Comparison of ENCODE assay signal across 21 cellular contexts in genomic region chr11:45217991-45218390, GRCh38.
"Had no signal": no experiment of that assay in that cellular context is flagged by ENCODE, and none has a peak within 500 bp of the region (broad histone marks: within the 10 kb centered on the region; RNA-seq: fewer than 3 reads in every experiment).

No MANE protein-coding gene starts in this region.

- H3K4me1 ChIP-seq: body of pancreas, esophagus squamous epithelium, transverse colon, uterus had no signal

- H3K4me3 ChIP-seq: body of pancreas, dorsolateral prefrontal cortex, esophagus squamous epithelium, sigmoid colon, transverse colon, uterus had no signal

- H3K27ac ChIP-seq: body of pancreas, dorsolateral prefrontal cortex, esophagus squamous epithelium, sigmoid colon, transverse colon, uterus had no signal

- H3K36me3 ChIP-seq: transverse colon, uterus had no signal

- H3K9me3 ChIP-seq: body of pancreas, esophagus squamous epithelium, sigmoid colon, transverse colon, uterus had no signal

- DNase-seq: activated CD4-positive, alpha-beta memory T cell treated with anti-CD3 and anti-CD28 coated beads for 36 hours; activated CD4-positive, alpha-beta T cell treated with anti-CD3 and anti-CD28 coated beads for 4 hours; activated CD4-positive, CD25-positive, alpha-beta regulatory T cell; activated naive CD4-positive, alpha-beta T cell treated with anti-CD3 and anti-CD28 coated beads for 36 hours; activated naive CD8-positive, alpha-beta T cell treated with anti-CD3 and anti-CD28 coated beads, Interleukin-2, amount 10 ng/mL, durations not matched to agents 7 days and 5 days; activated T-cell treated with anti-CD3 and anti-CD28 coated beads, Interleukin-2, amount 50 U/mL, for 48 hours; body of pancreas; central memory CD4-positive, alpha-beta T cell; dorsolateral prefrontal cortex; effector memory CD8-positive, alpha-beta T cell; esophagus squamous epithelium; kidney; midbrain; retina; stimulated activated CD4-positive, alpha-beta T cell treated with anti-CD3 and anti-CD28 coated beads, Interleukin-2, amount 100 ng/mL, for 48 hours; stimulated activated CD8-positive, alpha-beta memory T cell treated with anti-CD3 and anti-CD28 coated beads, Interleukin-4, amount 100 ng/mL, for 48 hours; stimulated activated naive B cell treated with anti-CD40 and anti-IgM and Interleukin-4, amounts not matched to agents 10 μg/mL and 1 μg/mL and 100 μg/mL, for 72 hours; T-helper 17 cell; transverse colon; uterus had no signal

- H3K27me3 ChIP-seq: body of pancreas, dorsolateral prefrontal cortex, esophagus squamous epithelium, sigmoid colon, transverse colon, uterus had no signal
